In genomic region chr10:97713351-97713827, GRCh38 we compare ENCODE assay signal across 8 cellular contexts. TPM values are rescaled to one million over a fixed set of nuclear protein-coding genes. Genes with fewer than 3 reads are reported as not detected.
DNase-seq lines count a peak whose midpoint lies in the region; ATAC-seq, FAIRE-seq and TF ChIP-seq lines count a peak whose summit lies in the region.

MARVELD1 (plus strand) TSS chr10:97713730; CDS start chr10:97713877, 147 bp downstream.

- H3K27me3 ChIP-seq in right cardiac atrium (ENCODE audit: control insufficient read depth, insufficient read depth) = no peaks in the 10 kb centered on the region

- peaks cover 6% of the 10 kb centered on the region for H3K4me1 ChIP-seq in right cardiac atrium (ENCODE audit: control insufficient read depth, insufficient read depth, low read length)

- ATAC-seq in right cardiac atrium (peak; percentile 56 to 60), GM19324 (IDR thresholded peaks at IDR 0.05; ENCODE audit: low FRiP score, unreplicated experiment) (no peak)

- no peak for TF ChIP-seq CTCF in AG09319 (IDR thresholded peaks at IDR 0.05; ENCODE audit: low read depth, low read length)

- DNase-seq in AG09319 (ENCODE audit: extremely low read depth, low read depth) = peak; percentile 73
- DNase-seq in GM12891 (ENCODE audit: insufficient read length, low spot score) = peak; percentile 45
- DNase-seq in NCI-H226 = peak; percentile 80
- DNase-seq in amniotic stem cell (lab: John Stamatoyannopoulos, UW) = peak; percentile 61
- DNase-seq in right cardiac atrium = peak; percentile 83 to 93 (median 92)
- DNase-seq in renal cortical epithelial cell (ENCODE audit: low read depth) = no peak
- no peak for DNase-seq in NCI-H1930 (lab: John Stamatoyannopoulos, UW)

- no peaks in the 10 kb centered on the region for H3K9me3 ChIP-seq in right cardiac atrium (ENCODE audit: control insufficient read depth, low read length)

- no peak for TF ChIP-seq POLR2A in GM12891 (IDR thresholded peaks at IDR 0.05; ENCODE audit: low read depth, low read length)

- intact Hi-C loops in right cardiac atrium (cut with DNase I) = no loop called here

- peak within 1 kb of the TSS; percentile 78 for H3K27ac ChIP-seq in right cardiac atrium (ENCODE audit: low read length)

- H3K4me3 ChIP-seq in right cardiac atrium (ENCODE audit: low read length) = peak within 1 kb of the TSS; percentile 51

- FAIRE-seq in GM12891 (lab: Jason Lieb, UNC) = no peak

- WGBS in right cardiac atrium = under 1% methylated on average over 38 of the region's 38 CpGs

TF ChIP-seq in GM12891, 5 proteins besides CTCF, POLR2A, EP300 and RAD21:
- TF ChIP-seq TAF1 (IDR thresholded peaks at IDR 0.05; ENCODE audit: low read depth, low read length) = no peak
- TF ChIP-seq POLR2AphosphoS5 (IDR thresholded peaks at IDR 0.05; ENCODE audit: low read depth, low read length) = no peak
- TF ChIP-seq POU2F2 (IDR thresholded peaks at IDR 0.05; ENCODE audit: low read depth, low read length) = no peak
- TF ChIP-seq SPI1 (IDR thresholded peaks at IDR 0.05; ENCODE audit: low read depth, low read length) = no peak
- no peak for TF ChIP-seq PAX5 (IDR thresholded peaks at IDR 0.05; ENCODE audit: insufficient read depth, low read length, severe bottlenecking)

RNA-seq across cellular contexts. Expression of gene MARVELD1, which starts in this region (rescaled TPM):
- polyA plus RNA-seq in GM12891 (2012; ENCODE audit: low read depth, missing spikeins) = 1.5 TPM
- 10 to 100 TPM; 17.3 to 27.8 (median 21.6) TPM for total RNA-seq in right cardiac atrium
- 10.6 TPM for polyA plus RNA-seq in right cardiac atrium
- 17.5 and 19.3 TPM in 2 replicates for total RNA-seq in renal cortical epithelial cell

Comparison
In these comparisons a context has a peak if more than half of its experiments do, and no peak if none do; other contexts are left out.
1. DNase-seq: peak in AG09319 (single experiment), GM12891 (single experiment), NCI-H226 (single experiment), amniotic stem cell (single experiment) and right cardiac atrium (3 of 3); none in renal cortical epithelial cell (single experiment) and NCI-H1930 (0 of 2).